ENCODE assay signal across 9 cellular contexts in genomic region chr5:159406571-159406970, GRCh38.
"Had no signal": no experiment of that assay in that cellular context is flagged by ENCODE, and none has a peak within 500 bp of the region (broad histone marks: within the 10 kb centered on the region; RNA-seq: fewer than 3 reads in every experiment).

No MANE protein-coding gene starts in this region.

- H3K4me3 ChIP-seq: GM23248, HAP-1, K562 had no signal

- ATAC-seq: HCT116, K562 had no signal

- H3K4me3 Mint-ChIP-seq: HFFc6 had no signal

- H3K27ac Mint-ChIP-seq: HFFc6 had no signal

- H3K36me3 ChIP-seq: HAP-1 had no signal

- H3K27ac ChIP-seq: GM23248 had no signal

- H3K9ac ChIP-seq: GM23248 had no signal

- H2AFZ ChIP-seq: GM23248 had no signal

- H3K9me3 Mint-ChIP-seq: HFFc6 had no signal

- H3K4me1 ChIP-seq: HAP-1 had no signal

- DNase-seq: GM23248, GOT3, H7, HFFc6, IMR-90, KG1 had no signal

- H3K9me3 ChIP-seq: HAP-1 had no signal
